8 cellular contexts compared by ENCODE assay signal in the genomic region with DNA sequence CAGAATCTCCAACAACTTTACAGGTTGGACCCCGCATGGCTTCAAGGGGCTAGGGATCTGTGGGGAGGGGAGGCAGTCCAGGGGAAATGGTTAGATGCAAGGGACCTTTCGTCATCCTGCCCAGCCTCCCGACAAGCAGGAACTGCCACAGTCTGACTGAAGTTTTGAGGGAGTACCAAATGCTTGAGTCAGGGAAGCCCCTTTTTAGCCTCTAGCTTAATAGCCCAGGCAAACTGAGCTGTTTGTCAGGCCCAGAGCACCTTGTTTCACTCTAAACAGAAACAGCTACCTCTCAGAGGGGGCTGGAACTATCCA. TPM values are rescaled to one million over a fixed set of nuclear protein-coding genes. Genes with fewer than 3 reads are reported as not detected.
A peak's percentile ranks its signal among the peaks of the same experiment; 100 is the strongest.
DNase-seq lines count a peak whose midpoint lies in the region; ATAC-seq and TF ChIP-seq lines count a peak whose summit lies in the region.

No MANE protein-coding gene starts in this region.

- DNase-seq in CD1c-positive myeloid dendritic cell (ENCODE audit: extremely low spot score) (peak; percentile 57), HuH-7 (ENCODE audit: low spot score) (peak; percentile 29), iris pigment epithelial cell (ENCODE audit: low read depth) (peak; percentile 43), thoracic aorta (ENCODE audit: low spot score) (no peak), T1000 (lab: John Stamatoyannopoulos, UW) (no peak), NCI-H2107 (lab: John Stamatoyannopoulos, UW) (no peak), DMS79 treated with DMSO at 0.1 percent for 48 hours (lab: John Stamatoyannopoulos, UW) (no peak)

- no peaks in the 10 kb centered on the region for H3K27me3 ChIP-seq in thoracic aorta (replicated peaks; ENCODE audit: insufficient read depth)

- no peaks in the 10 kb centered on the region for H3K27me3 Mint-ChIP-seq in activated naive CD4-positive, alpha-beta T cell treated with anti-CD3 and anti-CD28 coated beads, Interleukin-2, amount 50 U/mL, for 24 hours

- no peaks in the 10 kb centered on the region for H3K9me3 ChIP-seq in thoracic aorta

- peak overlapping the region; percentile 41 for H3K27ac Mint-ChIP-seq in activated naive CD4-positive, alpha-beta T cell treated with anti-CD3 and anti-CD28 coated beads, Interleukin-2, amount 50 U/mL, for 24 hours

- H3K9me3 Mint-ChIP-seq in activated naive CD4-positive, alpha-beta T cell treated with anti-CD3 and anti-CD28 coated beads, Interleukin-2, amount 50 U/mL, for 24 hours: no peaks in the 10 kb centered on the region

- peak overlapping the region; percentile 97 for H3K4me3 Mint-ChIP-seq in activated naive CD4-positive, alpha-beta T cell treated with anti-CD3 and anti-CD28 coated beads, Interleukin-2, amount 50 U/mL, for 24 hours

- H3K36me3 Mint-ChIP-seq in activated naive CD4-positive, alpha-beta T cell treated with anti-CD3 and anti-CD28 coated beads, Interleukin-2, amount 50 U/mL, for 24 hours: peaks cover 2% of the 10 kb centered on the region

- H3K27ac ChIP-seq in thoracic aorta: peak overlapping the region; percentile 72 to 84

- peaks cover 28% of the 10 kb centered on the region for H3K4me1 Mint-ChIP-seq in activated naive CD4-positive, alpha-beta T cell treated with anti-CD3 and anti-CD28 coated beads, Interleukin-2, amount 50 U/mL, for 24 hours

- ATAC-seq in thoracic aorta (ENCODE audit: insufficient number of reproducible peaks, low FRiP score, low read depth): no peak

- no peaks in the 10 kb centered on the region for H3K36me3 ChIP-seq in thoracic aorta

- H3K4me3 ChIP-seq in thoracic aorta: peak overlapping the region; percentile 74

- peaks cover 0 to 18% of the 10 kb centered on the region in 2 donors for H3K4me1 ChIP-seq in thoracic aorta (ENCODE audit: control insufficient read depth in 1 of 2, low read depth in 2 of 2)

- no peak for TF ChIP-seq CTCF in thoracic aorta (IDR thresholded peaks at IDR 0.05)

RNA-seq across cellular contexts. Expression of a gene that starts 1.1 kb away (rescaled TPM):
- 10 to 100 TPM; 37.4 to 69.2 TPM for total RNA-seq in thoracic aorta

RNA-seq across cellular contexts. Expression of a gene that starts 57.3 kb away (rescaled TPM):
- total RNA-seq in thoracic aorta: 10 to 100 TPM; 37.2 to 44.9 TPM

Comparison
In these comparisons a context has a peak if more than half of its experiments do, and no peak if none do; other contexts are left out.
1. DNase-seq: peak in CD1c-positive myeloid dendritic cell (single experiment), HuH-7 (single experiment) and iris pigment epithelial cell (single experiment); none in thoracic aorta (single experiment), T1000 (single experiment), NCI-H2107 (single experiment) and DMS79 treated with DMSO at 0.1 percent for 48 hours (single experiment).